Comparison of ENCODE assay signal across 1 cellular context in the genomic region with DNA sequence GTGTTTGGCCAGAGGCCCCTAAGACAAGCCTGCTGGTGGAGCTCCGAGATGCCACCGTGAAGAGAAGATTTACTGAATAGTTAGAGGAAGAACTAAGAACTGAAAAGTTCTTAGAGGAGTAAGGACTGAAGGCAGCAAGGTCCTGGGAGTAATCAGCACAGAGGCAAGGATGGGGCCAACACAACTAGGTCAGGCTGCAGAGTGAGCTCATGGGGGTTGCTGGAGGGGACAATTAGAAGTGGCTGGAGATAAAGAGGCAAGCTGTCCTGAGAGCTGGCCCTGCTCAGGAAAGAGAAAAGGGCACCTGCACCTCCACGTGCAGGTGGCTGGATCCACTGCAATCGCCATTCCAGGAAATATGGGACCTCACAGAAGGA.
TF ChIP-seq lines count a peak whose summit lies in the region.

No MANE protein-coding gene starts in this region.

TF ChIP-seq in GM12878, 131 proteins besides CTCF, POLR2A, EP300 and RAD21:
- TF ChIP-seq, protein P1, sequence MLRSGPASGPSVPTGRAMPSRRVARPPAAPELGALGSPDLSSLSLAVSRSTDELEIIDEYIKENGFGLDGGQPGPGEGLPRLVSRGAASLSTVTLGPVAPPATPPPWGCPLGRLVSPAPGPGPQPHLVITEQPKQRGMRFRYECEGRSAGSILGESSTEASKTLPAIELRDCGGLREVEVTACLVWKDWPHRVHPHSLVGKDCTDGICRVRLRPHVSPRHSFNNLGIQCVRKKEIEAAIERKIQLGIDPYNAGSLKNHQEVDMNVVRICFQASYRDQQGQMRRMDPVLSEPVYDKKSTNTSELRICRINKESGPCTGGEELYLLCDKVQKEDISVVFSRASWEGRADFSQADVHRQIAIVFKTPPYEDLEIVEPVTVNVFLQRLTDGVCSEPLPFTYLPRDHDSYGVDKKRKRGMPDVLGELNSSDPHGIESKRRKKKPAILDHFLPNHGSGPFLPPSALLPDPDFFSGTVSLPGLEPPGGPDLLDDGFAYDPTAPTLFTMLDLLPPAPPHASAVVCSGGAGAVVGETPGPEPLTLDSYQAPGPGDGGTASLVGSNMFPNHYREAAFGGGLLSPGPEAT (IDR thresholded peaks at IDR 0.05; ENCODE audit: low read depth) = no peak
- no peak for TF ChIP-seq RAD51 (IDR thresholded peaks at IDR 0.05)
- no peak for TF ChIP-seq HCFC1 (IDR thresholded peaks at IDR 0.05; ENCODE audit: low read length)
- no peak for TF ChIP-seq TCF3 (IDR thresholded peaks at IDR 0.05; ENCODE audit: borderline replicate concordance, insufficient read depth, low read depth, low read length)
- TF ChIP-seq RB1 (IDR thresholded peaks at IDR 0.05; ENCODE audit: borderline replicate concordance) = no peak
- TF ChIP-seq, protein P2, sequence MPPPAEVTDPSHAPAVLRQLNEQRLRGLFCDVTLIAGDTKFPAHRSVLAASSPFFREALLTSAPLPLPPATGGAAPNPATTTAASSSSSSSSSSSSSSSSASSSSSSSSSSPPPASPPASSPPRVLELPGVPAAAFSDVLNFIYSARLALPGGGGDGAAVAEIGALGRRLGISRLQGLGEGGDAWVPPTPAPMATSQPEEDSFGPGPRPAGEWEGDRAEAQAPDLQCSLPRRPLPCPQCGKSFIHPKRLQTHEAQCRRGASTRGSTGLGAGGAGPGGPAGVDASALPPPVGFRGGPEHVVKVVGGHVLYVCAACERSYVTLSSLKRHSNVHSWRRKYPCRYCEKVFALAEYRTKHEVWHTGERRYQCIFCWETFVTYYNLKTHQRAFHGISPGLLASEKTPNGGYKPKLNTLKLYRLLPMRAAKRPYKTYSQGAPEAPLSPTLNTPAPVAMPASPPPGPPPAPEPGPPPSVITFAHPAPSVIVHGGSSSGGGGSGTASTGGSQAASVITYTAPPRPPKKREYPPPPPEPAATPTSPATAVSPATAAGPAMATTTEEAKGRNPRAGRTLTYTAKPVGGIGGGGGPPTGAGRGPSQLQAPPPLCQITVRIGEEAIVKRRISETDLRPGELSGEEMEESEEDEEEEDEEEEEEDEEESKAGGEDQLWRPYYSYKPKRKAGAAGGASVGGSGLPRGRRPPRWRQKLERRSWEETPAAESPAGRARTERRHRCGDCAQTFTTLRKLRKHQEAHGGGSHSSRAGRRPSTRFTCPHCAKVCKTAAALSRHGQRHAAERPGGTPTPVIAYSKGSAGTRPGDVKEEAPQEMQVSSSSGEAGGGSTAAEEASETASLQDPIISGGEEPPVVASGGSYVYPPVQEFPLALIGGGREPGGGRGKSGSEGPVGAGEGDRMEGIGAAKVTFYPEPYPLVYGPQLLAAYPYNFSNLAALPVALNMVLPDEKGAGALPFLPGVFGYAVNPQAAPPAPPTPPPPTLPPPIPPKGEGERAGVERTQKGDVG (CRISPR knock-in tag; IDR thresholded peaks at IDR 0.05) = no peak
- TF ChIP-seq KDM1A (IDR thresholded peaks at IDR 0.05; ENCODE audit: borderline replicate concordance) = no peak
- no peak for TF ChIP-seq FOXM1 (IDR thresholded peaks at IDR 0.05; ENCODE audit: low read depth, low read length)
- TF ChIP-seq STAT3 (IDR thresholded peaks at IDR 0.05; ENCODE audit: low read depth, low read length) = no peak
- no peak for TF ChIP-seq HDGF (IDR thresholded peaks at IDR 0.05)
- no peak for TF ChIP-seq DPF2 (IDR thresholded peaks at IDR 0.05)
- no peak for TF ChIP-seq MEF2B (IDR thresholded peaks at IDR 0.05; ENCODE audit: partially characterized antibody, poor library complexity, severe bottlenecking)
- TF ChIP-seq HDAC6 (IDR thresholded peaks at IDR 0.05; ENCODE audit: unreplicated experiment) = no peak
- TF ChIP-seq, protein P3, sequence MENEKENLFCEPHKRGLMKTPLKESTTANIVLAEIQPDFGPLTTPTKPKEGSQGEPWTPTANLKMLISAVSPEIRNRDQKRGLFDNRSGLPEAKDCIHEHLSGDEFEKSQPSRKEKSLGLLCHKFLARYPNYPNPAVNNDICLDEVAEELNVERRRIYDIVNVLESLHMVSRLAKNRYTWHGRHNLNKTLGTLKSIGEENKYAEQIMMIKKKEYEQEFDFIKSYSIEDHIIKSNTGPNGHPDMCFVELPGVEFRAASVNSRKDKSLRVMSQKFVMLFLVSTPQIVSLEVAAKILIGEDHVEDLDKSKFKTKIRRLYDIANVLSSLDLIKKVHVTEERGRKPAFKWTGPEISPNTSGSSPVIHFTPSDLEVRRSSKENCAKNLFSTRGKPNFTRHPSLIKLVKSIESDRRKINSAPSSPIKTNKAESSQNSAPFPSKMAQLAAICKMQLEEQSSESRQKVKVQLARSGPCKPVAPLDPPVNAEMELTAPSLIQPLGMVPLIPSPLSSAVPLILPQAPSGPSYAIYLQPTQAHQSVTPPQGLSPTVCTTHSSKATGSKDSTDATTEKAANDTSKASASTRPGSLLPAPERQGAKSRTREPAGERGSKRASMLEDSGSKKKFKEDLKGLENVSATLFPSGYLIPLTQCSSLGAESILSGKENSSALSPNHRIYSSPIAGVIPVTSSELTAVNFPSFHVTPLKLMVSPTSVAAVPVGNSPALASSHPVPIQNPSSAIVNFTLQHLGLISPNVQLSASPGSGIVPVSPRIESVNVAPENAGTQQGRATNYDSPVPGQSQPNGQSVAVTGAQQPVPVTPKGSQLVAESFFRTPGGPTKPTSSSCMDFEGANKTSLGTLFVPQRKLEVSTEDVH (IDR thresholded peaks at IDR 0.05; ENCODE audit: low read depth, partially characterized antibody) = no peak
- no peak for TF ChIP-seq CHD4 (IDR thresholded peaks at IDR 0.05)
- TF ChIP-seq, protein P4, sequence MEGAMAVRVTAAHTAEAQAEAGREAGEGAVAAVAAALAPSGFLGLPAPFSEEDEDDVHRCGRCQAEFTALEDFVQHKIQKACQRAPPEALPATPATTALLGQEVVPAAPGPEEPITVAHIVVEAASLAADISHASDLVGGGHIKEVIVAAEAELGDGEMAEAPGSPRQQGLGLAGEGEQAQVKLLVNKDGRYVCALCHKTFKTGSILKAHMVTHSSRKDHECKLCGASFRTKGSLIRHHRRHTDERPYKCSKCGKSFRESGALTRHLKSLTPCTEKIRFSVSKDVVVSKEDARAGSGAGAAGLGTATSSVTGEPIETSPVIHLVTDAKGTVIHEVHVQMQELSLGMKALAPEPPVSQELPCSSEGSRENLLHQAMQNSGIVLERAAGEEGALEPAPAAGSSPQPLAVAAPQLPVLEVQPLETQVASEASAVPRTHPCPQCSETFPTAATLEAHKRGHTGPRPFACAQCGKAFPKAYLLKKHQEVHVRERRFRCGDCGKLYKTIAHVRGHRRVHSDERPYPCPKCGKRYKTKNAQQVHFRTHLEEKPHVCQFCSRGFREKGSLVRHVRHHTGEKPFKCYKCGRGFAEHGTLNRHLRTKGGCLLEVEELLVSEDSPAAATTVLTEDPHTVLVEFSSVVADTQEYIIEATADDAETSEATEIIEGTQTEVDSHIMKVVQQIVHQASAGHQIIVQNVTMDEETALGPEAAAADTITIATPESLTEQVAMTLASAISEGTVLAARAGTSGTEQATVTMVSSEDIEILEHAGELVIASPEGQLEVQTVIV (IDR thresholded peaks at IDR 0.05; ENCODE audit: borderline replicate concordance, partially characterized antibody) = no peak
- no peak for TF ChIP-seq JUNB (IDR thresholded peaks at IDR 0.05)
- TF ChIP-seq, protein P5, sequence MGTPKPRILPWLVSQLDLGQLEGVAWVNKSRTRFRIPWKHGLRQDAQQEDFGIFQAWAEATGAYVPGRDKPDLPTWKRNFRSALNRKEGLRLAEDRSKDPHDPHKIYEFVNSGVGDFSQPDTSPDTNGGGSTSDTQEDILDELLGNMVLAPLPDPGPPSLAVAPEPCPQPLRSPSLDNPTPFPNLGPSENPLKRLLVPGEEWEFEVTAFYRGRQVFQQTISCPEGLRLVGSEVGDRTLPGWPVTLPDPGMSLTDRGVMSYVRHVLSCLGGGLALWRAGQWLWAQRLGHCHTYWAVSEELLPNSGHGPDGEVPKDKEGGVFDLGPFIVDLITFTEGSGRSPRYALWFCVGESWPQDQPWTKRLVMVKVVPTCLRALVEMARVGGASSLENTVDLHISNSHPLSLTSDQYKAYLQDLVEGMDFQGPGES (IDR thresholded peaks at IDR 0.05) = no peak
